Comparison of ENCODE assay signal across 8 cellular contexts in the genomic region with DNA sequence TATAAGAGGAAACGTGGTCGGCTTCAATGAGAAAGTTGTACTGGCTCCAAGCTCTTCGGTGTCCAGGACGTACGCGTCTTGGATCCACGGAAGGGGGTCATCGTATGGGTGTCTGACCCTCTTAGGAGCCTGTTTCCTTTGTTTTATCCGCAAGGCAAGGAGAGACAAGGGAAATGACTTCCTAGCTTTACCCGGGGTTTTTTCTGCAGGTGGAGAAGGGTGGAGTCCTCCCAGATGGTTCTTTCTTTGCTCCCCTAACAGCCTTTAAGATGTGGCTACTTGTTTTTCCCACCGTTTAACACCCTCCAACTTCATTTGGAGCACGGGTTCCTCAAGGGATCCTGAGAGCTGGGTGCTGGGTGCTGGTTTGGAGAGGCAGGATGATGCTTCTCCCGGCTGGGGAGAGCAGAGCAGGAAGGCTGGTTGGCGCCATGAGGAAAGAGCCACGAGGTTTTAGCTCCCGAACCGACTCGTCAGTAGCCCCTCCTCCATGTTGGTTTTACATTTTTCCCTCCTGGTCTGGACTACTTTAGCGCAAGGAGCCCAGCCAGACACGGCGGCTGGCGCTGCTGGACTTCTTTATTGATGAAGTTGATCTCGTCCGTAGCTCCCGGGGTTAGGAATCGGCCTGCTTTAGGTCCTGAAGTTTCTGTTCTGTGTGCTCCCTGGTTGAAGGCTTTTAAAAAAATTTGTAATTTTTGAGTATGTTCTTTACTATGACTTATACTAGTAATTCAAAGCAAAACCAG. TPM values are rescaled to one million over a fixed set of nuclear protein-coding genes. Genes with fewer than 3 reads are reported as not detected.
DNase-seq lines count a peak whose midpoint lies in the region; ATAC-seq and TF ChIP-seq lines count a peak whose summit lies in the region.

No MANE protein-coding gene starts in this region.

- H3K9me3 ChIP-seq in HUES6 (ENCODE audit: control insufficient read depth, insufficient read depth, low read depth, low read length) = no peaks in the 10 kb centered on the region
- H3K9me3 ChIP-seq in adipocyte (ENCODE audit: control insufficient read depth, low read length) = no peaks in the 10 kb centered on the region

- peak; percentile 3 for ATAC-seq in GM19455 (IDR thresholded peaks at IDR 0.05; ENCODE audit: unreplicated experiment)
- ATAC-seq in GM18861 (IDR thresholded peaks at IDR 0.05; ENCODE audit: unreplicated experiment) = no peak

- DNase-seq in DMS114 treated with DMSO at 0.1 percent for 48 hours (lab: John Stamatoyannopoulos, UW; ENCODE audit: unreplicated experiment) (peak; percentile 59), NOMO-1 treated with DMSO at 0.1 percent for 48 hours (lab: John Stamatoyannopoulos, UW; ENCODE audit: unreplicated experiment) (peak; percentile 44), adipocyte (ENCODE audit: low read depth) (peak; percentile 90), cardiac septum (ENCODE audit: low spot score) (peak; percentile 77), osteocyte (ENCODE audit: extremely low spot score, unreplicated experiment) (no peak)

- H3K36me3 Mint-ChIP-seq in osteocyte (ENCODE audit: unreplicated experiment) = peaks cover 2% of the 10 kb centered on the region

- H3K27me3 Mint-ChIP-seq in osteocyte (ENCODE audit: unreplicated experiment) = no peaks in the 10 kb centered on the region

- peaks cover 31% of the 10 kb centered on the region for H3K4me1 Mint-ChIP-seq in osteocyte (ENCODE audit: unreplicated experiment)

- H3K4me3 Mint-ChIP-seq in osteocyte (ENCODE audit: unreplicated experiment) = peak overlapping the region; percentile 92

- H3K4me3 ChIP-seq in HUES6 (ENCODE audit: low read depth, low read length) (peak overlapping the region; percentile 90), adipocyte (ENCODE audit: low read length) (peak overlapping the region; percentile 88)

- H3K27ac ChIP-seq in HUES6 (ENCODE audit: low read depth, low read length) = peak overlapping the region; percentile 91

- H3K9me3 Mint-ChIP-seq in osteocyte (ENCODE audit: unreplicated experiment) = no peaks in the 10 kb centered on the region

- TF ChIP-seq CTCF in osteocyte (IDR thresholded peaks at IDR 0.05) = no peak

- peak overlapping the region; percentile 92 for H3K27ac Mint-ChIP-seq in osteocyte (ENCODE audit: unreplicated experiment)

- intact Hi-C loops in cardiac septum (cut with DNase I) = loop anchor here (2.0 to 5.0 kb wide), 2 partner anchors 68 to 84 kb away; no protein-coding TSS in a partner anchor

- H3K9ac ChIP-seq in HUES6 (ENCODE audit: low read length) = peak overlapping the region; percentile 90
- peak overlapping the region; percentile 88 for H3K9ac ChIP-seq in adipocyte (ENCODE audit: low read length)

- no peaks in the 10 kb centered on the region for H3K27me3 ChIP-seq in HUES6 (ENCODE audit: control insufficient read depth, insufficient read depth, low read length)
- no peaks in the 10 kb centered on the region for H3K27me3 ChIP-seq in adipocyte (replicated peaks; ENCODE audit: control insufficient read depth, insufficient read depth, low read length)

- H3K4me1 ChIP-seq in HUES6 (ENCODE audit: control insufficient read depth, insufficient read depth, low read length) (peaks cover 26% of the 10 kb centered on the region), adipocyte (ENCODE audit: control insufficient read depth, insufficient read depth, low read length) (peaks cover 14% of the 10 kb centered on the region)

- no peaks in the 10 kb centered on the region for H3K36me3 ChIP-seq in HUES6 (ENCODE audit: control insufficient read depth, insufficient read depth, low read length)
- H3K36me3 ChIP-seq in adipocyte (ENCODE audit: control insufficient read depth, insufficient read depth, low read length, severe bottlenecking) = no peaks in the 10 kb centered on the region

RNA-seq across cellular contexts. Expression of gene UCK2, which starts 1.3 kb away (rescaled TPM):
- total RNA-seq in cardiac septum (32.0 TPM), osteocyte (49.8 and 50.1 TPM in 2 replicates)
